8 cellular contexts compared by ENCODE assay signal in genomic region chr1:211675230-211676105, GRCh38. TPM values are rescaled to one million over a fixed set of nuclear protein-coding genes. Genes with fewer than 3 reads are reported as not detected.
DNase-seq lines count a peak whose midpoint lies in the region; ATAC-seq and TF ChIP-seq lines count a peak whose summit lies in the region.

Gene NEK2, minus strand, starts transcription at chr1:211675621. Its CDS starts 142 bp downstream, at chr1:211675479.

- H3K4me3 Mint-ChIP-seq in T-helper 1 cell treated with Interleukin-12 subunit alpha and Interleukin-12 subunit beta and Interleukin-4 antibody, amounts not matched to agents 30 μg/mL and 1 μg/mL, for 36 hours, result peak within 1 kb of the TSS; percentile 94

- intact Hi-C loops in right cardiac atrium (cut with DNase I), result no loop called here
- intact Hi-C loops in vagina (cut with DNase I), result no loop called here

- ATAC-seq in GM18498 (IDR thresholded peaks at IDR 0.05; ENCODE audit: unreplicated experiment) (peak; percentile 97), HG02884 (IDR thresholded peaks at IDR 0.05; ENCODE audit: unreplicated experiment) (peak; percentile 97), right cardiac atrium (peak; percentile 98 to 99)

- H3K27me3 ChIP-seq in right cardiac atrium (ENCODE audit: control insufficient read depth, insufficient read depth) (no peaks in the 10 kb centered on the region), vagina (no peaks in the 10 kb centered on the region)

- H3K27me3 Mint-ChIP-seq in T-helper 1 cell treated with Interleukin-12 subunit alpha and Interleukin-12 subunit beta and Interleukin-4 antibody, amounts not matched to agents 30 μg/mL and 1 μg/mL, for 36 hours (ENCODE audit: low read depth), result peaks cover 6% of the 10 kb centered on the region

- peaks cover 16% of the 10 kb centered on the region for H3K36me3 Mint-ChIP-seq in T-helper 1 cell treated with Interleukin-12 subunit alpha and Interleukin-12 subunit beta and Interleukin-4 antibody, amounts not matched to agents 30 μg/mL and 1 μg/mL, for 36 hours (ENCODE audit: low read depth)

- H3K27ac ChIP-seq in right cardiac atrium (ENCODE audit: low read length), result no peak within 1 kb of the TSS
- no peak within 1 kb of the TSS for H3K27ac ChIP-seq in vagina

- peak within 1 kb of the TSS; percentile 85 for H3K27ac Mint-ChIP-seq in T-helper 1 cell treated with Interleukin-12 subunit alpha and Interleukin-12 subunit beta and Interleukin-4 antibody, amounts not matched to agents 30 μg/mL and 1 μg/mL, for 36 hours

- no peaks in the 10 kb centered on the region for H3K9me3 Mint-ChIP-seq in T-helper 1 cell treated with Interleukin-12 subunit alpha and Interleukin-12 subunit beta and Interleukin-4 antibody, amounts not matched to agents 30 μg/mL and 1 μg/mL, for 36 hours

- no peaks in the 10 kb centered on the region for H3K9me3 ChIP-seq in right cardiac atrium (ENCODE audit: control insufficient read depth, low read length)
- no peaks in the 10 kb centered on the region for H3K9me3 ChIP-seq in vagina

- under 1% methylated on average over 58 of the region's 58 CpGs for WGBS in right cardiac atrium

- H3K4me1 Mint-ChIP-seq in T-helper 1 cell treated with Interleukin-12 subunit alpha and Interleukin-12 subunit beta and Interleukin-4 antibody, amounts not matched to agents 30 μg/mL and 1 μg/mL, for 36 hours (ENCODE audit: low read depth), result peaks cover 32% of the 10 kb centered on the region

- TF ChIP-seq POLR2A in vagina (IDR thresholded peaks at IDR 0.05), result no peak

- H3K4me1 ChIP-seq in right cardiac atrium (ENCODE audit: control insufficient read depth, insufficient read depth, low read length), result no peaks in the 10 kb centered on the region
- H3K4me1 ChIP-seq in vagina, result peaks cover 5% of the 10 kb centered on the region

- H3K36me3 ChIP-seq in vagina, result no peaks in the 10 kb centered on the region

- TF ChIP-seq CTCF in vagina (IDR thresholded peaks at IDR 0.05), result no peak

- peak; percentile 96 for DNase-seq in NCI-H146 treated with DMSO at 0.1 percent for 48 hours (lab: John Stamatoyannopoulos, UW; ENCODE audit: unreplicated experiment)
- DNase-seq in amniotic stem cell (lab: John Stamatoyannopoulos, UW), result peak; percentile 87
- DNase-seq in right cardiac atrium, result peak; percentile 88 to 96 (median 92)
- peak; percentile 74 for DNase-seq in pulmonary artery endothelial cell (ENCODE audit: low read depth, low spot score)
- DNase-seq in vagina (ENCODE audit: extremely low spot score in 2 of 2), result no peak

- H3K4me3 ChIP-seq in right cardiac atrium (ENCODE audit: low read length) (peak within 1 kb of the TSS; percentile 27), vagina (peak within 1 kb of the TSS; percentile 43 to 48)

RNA-seq across cellular contexts. Expression of gene NEK2, which starts in this region (rescaled TPM):
- total RNA-seq in right cardiac atrium (under 1 TPM in 3 of 4 donors, not detected in 1; 0.25 to 0.80 (median 0.44) TPM), pulmonary artery endothelial cell (19.7 and 45.8 TPM in 2 replicates), vagina (1.7 TPM)
- not detected for polyA plus RNA-seq in right cardiac atrium

Comparison
In these comparisons a context has a peak if more than half of its experiments do, and no peak if none do; other contexts are left out.
1. Peak in DNase-seq, ATAC-seq and H3K4me3 ChIP-seq in right cardiac atrium; RNA of the gene not detected or under 1 TPM.
2. DNase-seq: peak in NCI-H146 treated with DMSO at 0.1 percent for 48 hours (single experiment), amniotic stem cell (single experiment) and pulmonary artery endothelial cell (single experiment); none in vagina (0 of 2).
3. Peak in every context shown above with its lines, with median percentiles within 50 percentile points of each other: ATAC-seq.